ENCODE assay signal across 8 cellular contexts in genomic region chr6:154343473-154344308, GRCh38. TPM values are rescaled to one million over a fixed set of nuclear protein-coding genes. Genes with fewer than 3 reads are reported as not detected.
DNase-seq lines count a peak whose midpoint lies in the region; ATAC-seq, FAIRE-seq and TF ChIP-seq lines count a peak whose summit lies in the region.

No MANE protein-coding gene starts in this region.

- H3K27ac Mint-ChIP-seq in CD8-positive, alpha-beta T cell, result no peak overlapping the region
- no peak overlapping the region for H3K27ac Mint-ChIP-seq in CD4-positive, alpha-beta memory T cell

- no peak overlapping the region for H3K4me3 Mint-ChIP-seq in CD8-positive, alpha-beta T cell
- H3K4me3 Mint-ChIP-seq in CD4-positive, alpha-beta memory T cell, result peak overlapping the region in 1 of 8 donors; percentile 32

- peak; percentile 34 for ATAC-seq in CD8-positive, alpha-beta T cell
- ATAC-seq in HepG2, result peak; percentile 88
- ATAC-seq in psoas muscle, result no peak

- H4K20me1 ChIP-seq in HepG2 (ENCODE audit: insufficient read depth, low read length), result no peaks in the 10 kb centered on the region

- H3K4me3 ChIP-seq in CD8-positive, alpha-beta T cell (ENCODE audit: low read depth, low read length), result no peak overlapping the region
- H3K4me3 ChIP-seq in brain microvascular endothelial cell (ENCODE audit: low read depth, low read length), result no peak overlapping the region
- H3K4me3 ChIP-seq in HepG2 (replicated peaks in 1 of 3; ENCODE audit: insufficient read depth in 1 of 3, low read depth in 2 of 3, low read length in 3 of 3), result no peak overlapping the region
- no peak overlapping the region for H3K4me3 ChIP-seq in CD4-positive, alpha-beta memory T cell (ENCODE audit: low read length in 2 of 2)
- H3K4me3 ChIP-seq in psoas muscle, result no peak overlapping the region

- peaks cover 5% of the 10 kb centered on the region for H3K9me3 Mint-ChIP-seq in CD8-positive, alpha-beta T cell
- peaks cover 0 to 8% (median 4%) of the 10 kb centered on the region in 8 donors for H3K9me3 Mint-ChIP-seq in CD4-positive, alpha-beta memory T cell

- no peaks in the 10 kb centered on the region for H3K27me3 Mint-ChIP-seq in CD8-positive, alpha-beta T cell (ENCODE audit: low read depth)
- peaks cover 0 to 17% of the 10 kb centered on the region in 2 donors for H3K27me3 Mint-ChIP-seq in CD4-positive, alpha-beta memory T cell

- no peak for FAIRE-seq in HepG2 (lab: Jason Lieb, UNC)

- no peak overlapping the region for H3K27ac ChIP-seq in CD8-positive, alpha-beta T cell (ENCODE audit: low read depth, low read length)
- no peak overlapping the region for H3K27ac ChIP-seq in brain microvascular endothelial cell
- no peak overlapping the region for H3K27ac ChIP-seq in HepG2 (ENCODE audit: extremely low read length, insufficient read depth, low read length)
- H3K27ac ChIP-seq in CD4-positive, alpha-beta memory T cell (ENCODE audit: low read depth, low read length), result no peak overlapping the region
- no peak overlapping the region for H3K27ac ChIP-seq in psoas muscle

- no peak for TF ChIP-seq EP300 in HepG2 (IDR thresholded peaks at IDR 0.05; ENCODE audit: low read depth in 2 of 2, low read length in 2 of 2)
- no peak for TF ChIP-seq EP300 in HepG2 (CRISPR knock-in tag; IDR thresholded peaks at IDR 0.05; ENCODE audit: borderline replicate concordance)

- no peaks in the 10 kb centered on the region for H3K79me2 ChIP-seq in HepG2 (ENCODE audit: insufficient read depth, low read length)

- no peak overlapping the region for H3K9ac ChIP-seq in HepG2 (ENCODE audit: insufficient read depth, low read depth, low read length)

- H3K4me1 ChIP-seq in CD8-positive, alpha-beta T cell (ENCODE audit: insufficient read depth, low read length), result no peaks in the 10 kb centered on the region
- H3K4me1 ChIP-seq in HepG2 (ENCODE audit: insufficient read depth, low read length), result no peaks in the 10 kb centered on the region
- H3K4me1 ChIP-seq in CD4-positive, alpha-beta memory T cell (ENCODE audit: insufficient read depth, low read length), result no peaks in the 10 kb centered on the region
- no peaks in the 10 kb centered on the region for H3K4me1 ChIP-seq in psoas muscle

- no peaks in the 10 kb centered on the region for H3K27me3 ChIP-seq in CD8-positive, alpha-beta T cell (ENCODE audit: insufficient read depth, low read length)
- H3K27me3 ChIP-seq in brain microvascular endothelial cell (replicated peaks) (no peaks in the 10 kb centered on the region), HepG2 (ENCODE audit: control insufficient read depth in 1 of 2, insufficient read depth in 2 of 2, low read length in 2 of 2) (peaks cover 4 to 6% of the 10 kb centered on the region in 2 experiments; a peak in 3 of 5 replicates), psoas muscle (ENCODE audit: insufficient read depth in 3 of 3, low read length in 2 of 3) (peaks cover 0 to 4% (median 0%) of the 10 kb centered on the region in 3 donors)
- no peaks in the 10 kb centered on the region for H3K27me3 ChIP-seq in CD4-positive, alpha-beta memory T cell (ENCODE audit: insufficient read depth, low read length)

- H3K36me3 Mint-ChIP-seq in CD8-positive, alpha-beta T cell, result no peaks in the 10 kb centered on the region
- H3K36me3 Mint-ChIP-seq in CD4-positive, alpha-beta memory T cell, result no peaks in the 10 kb centered on the region

- no peaks in the 10 kb centered on the region for H3K36me3 ChIP-seq in CD8-positive, alpha-beta T cell (ENCODE audit: insufficient read depth, low read length)
- H3K36me3 ChIP-seq in brain microvascular endothelial cell (replicated peaks) (no peaks in the 10 kb centered on the region), HepG2 (replicated peaks in 1 of 2; ENCODE audit: control insufficient read depth in 1 of 2, insufficient read depth in 2 of 2, low read length in 2 of 2) (no peaks in the 10 kb centered on the region), psoas muscle (ENCODE audit: insufficient read depth in 1 of 2, low read depth in 1 of 2) (no peaks in the 10 kb centered on the region)
- H3K36me3 ChIP-seq in CD4-positive, alpha-beta memory T cell (ENCODE audit: insufficient read depth, low read length), result no peaks in the 10 kb centered on the region

- no TSS peak for BruUV-seq in HepG2 (replicated peaks; lab: Mats Ljungman, UMichigan)

- DNase-seq in CD8-positive, alpha-beta T cell, result no peak
- DNase-seq in M059J (ENCODE audit: low read depth) (peak; percentile 97), brain microvascular endothelial cell (peak; percentile 8), HepG2 (ENCODE audit: low spot score) (no peak), foreskin melanocyte (no peak), middle frontal gyrus (ENCODE audit: extremely low spot score, low spot score) (no peak), psoas muscle (no peak)
- no peak for DNase-seq in CD4-positive, alpha-beta memory T cell

- CTCF ChIA-PET in CD8-positive, alpha-beta T cell (lab: Charles Lee), result no interaction called here
- CTCF ChIA-PET in HepG2 (lab: Yijun Ruan, JAX; ENCODE audit: low intra/inter-chr PET ratio, low total read pairs), result no interaction called here
- CTCF ChIA-PET in CD4-positive, alpha-beta memory T cell (lab: Charles Lee; ENCODE audit: partially characterized antibody), result no interaction called here

- WGBS in HepG2 (ENCODE audit: low lambda C conversion rate), result 20% methylated on average over 16 of the region's 16 CpGs
- WGBS in psoas muscle, 3 donors, result 63 to 69% (median 67%) methylated on average over 16 of the region's 16 CpGs

- no peak for TF ChIP-seq POLR2A in HepG2 (IDR thresholded peaks at IDR 0.05; ENCODE audit: insufficient read depth in 1 of 2, low read depth in 2 of 2, low read length in 2 of 2)

- H2AFZ ChIP-seq in HepG2 (ENCODE audit: low read length), result no peak overlapping the region

- no peaks in the 10 kb centered on the region for H3K9me3 ChIP-seq in CD8-positive, alpha-beta T cell (ENCODE audit: low read length)
- H3K9me3 ChIP-seq in HepG2 (ENCODE audit: low read length) (peaks cover 6% of the 10 kb centered on the region; the same call in 1 of the 2 replicates), psoas muscle (no peaks in the 10 kb centered on the region)
- H3K9me3 ChIP-seq in CD4-positive, alpha-beta memory T cell (ENCODE audit: control insufficient read depth in 1 of 2, low read length in 2 of 2), result no peaks in the 10 kb centered on the region

- no peak overlapping the region for H3K4me2 ChIP-seq in HepG2 (ENCODE audit: low read depth, low read length)

- POLR2A ChIA-PET in CD8-positive, alpha-beta T cell (lab: Charles Lee), result interaction anchor here (0.6 kb wide), 1 partner anchor 57 kb away, joined by 4 read pairs; no protein-coding TSS in a partner anchor
- POLR2A ChIA-PET in HepG2 (lab: Yijun Ruan, JAX), result no interaction called here
- POLR2A ChIA-PET in CD4-positive, alpha-beta memory T cell (lab: Charles Lee; ENCODE audit: partially characterized antibody), result no interaction called here

- in situ Hi-C loops in brain microvascular endothelial cell (cut with HindIII; ENCODE audit: low pct_ligation_motif_present, low sequenced_read_pairs), result no loop called here
- in situ Hi-C loops in HepG2 (cut with HindIII; ENCODE audit: extremely low pct_ligation_motif_present, low pct_unique_long_range_greater_than_20kb), result no loop called here

- no peaks in the 10 kb centered on the region for H3K4me1 Mint-ChIP-seq in CD8-positive, alpha-beta T cell (ENCODE audit: low read depth)
- H3K4me1 Mint-ChIP-seq in CD4-positive, alpha-beta memory T cell, result peaks cover 0 to 1% (median 0%) of the 10 kb centered on the region in 4 donors

- no peak for TF ChIP-seq RAD21 in HepG2 (CRISPR knock-in tag; IDR thresholded peaks at IDR 0.05)

- TF ChIP-seq CTCF in CD8-positive, alpha-beta T cell (IDR thresholded peaks at IDR 0.05), result no peak
- TF ChIP-seq CTCF in brain microvascular endothelial cell (IDR thresholded peaks at IDR 0.05; ENCODE audit: low read depth, low read length, missing control alignments), result peak; percentile 55
- TF ChIP-seq CTCF in HepG2 (CRISPR knock-in tag; IDR thresholded peaks at IDR 0.05), result peak; percentile 20; the same call in 1 of the 2 replicates
- TF ChIP-seq CTCF in psoas muscle (IDR thresholded peaks at IDR 0.05), result no peak

- intact Hi-C loops in CD8-positive, alpha-beta T cell (cut with DNase I, micrococcal nuclease), result no loop called here
- intact Hi-C loops in HepG2 (cut with micrococcal nuclease; ENCODE audit: unreplicated experiment), result loop anchor here (10.0 kb wide), 1 partner anchor 189 kb away; no protein-coding TSS in a partner anchor
- intact Hi-C loops in CD4-positive, alpha-beta memory T cell (cut with micrococcal nuclease), result no loop called here
- intact Hi-C loops in psoas muscle (cut with DNase I), result no loop called here

TF ChIP-seq in HepG2, 621 proteins besides CTCF, POLR2A, EP300 and RAD21 (continues in another document):
- TF ChIP-seq ZMYM4 (CRISPR knock-in tag; IDR thresholded peaks at IDR 0.05), result no peak

RNA-seq across cellular contexts. Expression of gene IPCEF1, which starts 12.9 kb away (rescaled TPM):
- 10 to 100 TPM; 30.0 to 33.0 TPM for total RNA-seq in CD8-positive, alpha-beta T cell
- 0.32 and 1.6 TPM in 2 replicates for total RNA-seq in M059J (2014; rRNA removed; shearing (Covaris generic))
- not detected in 2 replicates for total RNA-seq in HepG2 (2016; rRNA removed; fragmentation: Illumina TruSeq; extraction: Trizol)
- total RNA-seq in HepG2 (2016; cell fraction: cytosol; rRNA removed; fragmentation: Illumina TruSeq; extraction: Trizol; ENCODE audit: low read depth), result 0.62 TPM in 1 of 2 replicates, not detected in the other
- 0.06 and 0.30 TPM in 2 replicates for total RNA-seq in HepG2 (2016; cell fraction: insoluble cytoplasmic fraction; rRNA removed; fragmentation: Illumina TruSeq; extraction: Trizol)
- not detected in 2 replicates for total RNA-seq in HepG2 (2016; cell fraction: membrane; rRNA removed; fragmentation: Illumina TruSeq; extraction: Trizol)
- total RNA-seq in HepG2 (2016; cell fraction: nucleus; rRNA removed; fragmentation: Illumina TruSeq; extraction: Trizol), result not detected in 2 replicates
- polyA plus RNA-seq in HepG2 (2011; rRNA removed), result 0.03 and 0.22 TPM in 2 replicates
- polyA plus RNA-seq in HepG2 (2011; cell fraction: cytosol; rRNA removed), result 0.10 and 0.19 TPM in 2 replicates
- 0.02 and 0.23 TPM in 2 replicates for polyA plus RNA-seq in HepG2 (2011; cell fraction: nucleus; rRNA removed)
- 0.03 TPM in 1 of 2 replicates, not detected in the other for polyA plus RNA-seq in HepG2 (2012)
- not detected in 2 replicates for polyA plus RNA-seq in HepG2 (2016; cell fraction: cytosol; fragmentation: Illumina TruSeq; extraction: Trizol; ENCODE audit: low read depth)
- polyA plus RNA-seq in HepG2 (2016; cell fraction: insoluble cytoplasmic fraction; fragmentation: Illumina TruSeq; extraction: Trizol; ENCODE audit: low read depth), result not detected in 2 replicates
- not detected in 2 replicates for polyA plus RNA-seq in HepG2 (2016; cell fraction: membrane; fragmentation: Illumina TruSeq; extraction: Trizol; ENCODE audit: low read depth)
- polyA plus RNA-seq in HepG2 (2016; cell fraction: nucleus; fragmentation: Illumina TruSeq; extraction: Trizol; ENCODE audit: insufficient read depth, low read depth), result not detected in 2 replicates
- not detected in 2 replicates for polyA minus RNA-seq in HepG2 (2011; rRNA and poly(A)+ RNA removed; ENCODE audit: low replicate concordance)
- 0.20 TPM in 1 of 2 replicates, not detected in the other for polyA minus RNA-seq in HepG2 (2011; cell fraction: cytosol; rRNA and poly(A)+ RNA removed)
- polyA minus RNA-seq in HepG2 (2011; cell fraction: nucleus; rRNA and poly(A)+ RNA removed), result 0.12 and 0.13 TPM in 2 replicates
- total RNA-seq in CD4-positive, alpha-beta memory T cell, result 10 to 100 TPM; 92.5 to 97.7 TPM
- 10 to 100 TPM; 67.7 to 71.8 TPM for polyA plus RNA-seq in CD4-positive, alpha-beta memory T cell
- under 1 TPM; 0.24 to 0.46 (median 0.37) TPM for total RNA-seq in psoas muscle
- polyA plus RNA-seq in psoas muscle, result under 1 TPM; 0.03 to 0.17 (median 0.08) TPM

Comparison
In these comparisons a context has a peak if more than half of its experiments do, and no peak if none do; other contexts are left out.
1. ATAC-seq: peak in CD8-positive, alpha-beta T cell (single experiment) and HepG2 (single experiment); none in psoas muscle (0 of 4).
2. DNase-seq: peak in M059J (single experiment) and brain microvascular endothelial cell (single experiment); none in CD8-positive, alpha-beta T cell (0 of 7), HepG2 (single experiment), foreskin melanocyte (single experiment), middle frontal gyrus (single experiment), CD4-positive, alpha-beta memory T cell (0 of 5) and psoas muscle (0 of 2).
3. CTCF ChIP-seq: peak in brain microvascular endothelial cell (single experiment) and HepG2 (single experiment); none in CD8-positive, alpha-beta T cell (single experiment) and psoas muscle (single experiment).
4. RNA of gene IPCEF1, which starts 12.9 kb away (total RNA-seq): 92.5 to 97.7 TPM in CD4-positive, alpha-beta memory T cell and 30.0 to 33.0 TPM in CD8-positive, alpha-beta T cell; 0.32 to 1.6 TPM in M059J, 0.24 to 0.46 TPM in psoas muscle and 0.06 to 0.62 TPM in HepG2; every median in the first group is over 10 times any median in the second.